34 cellular contexts compared by ENCODE assay signal in genomic region chrX:48179691-48180090, GRCh38. TPM values are rescaled to one million over a fixed set of nuclear protein-coding genes. Genes with fewer than 3 reads are reported as not detected.
"Had no signal": no experiment of that assay in that cellular context is flagged by ENCODE, and none has a peak within 500 bp of the region (broad histone marks: within the 10 kb centered on the region; RNA-seq: fewer than 3 reads in every experiment).

No MANE protein-coding gene starts in this region.

- H3K36me3 Mint-ChIP-seq: activated naive CD8-positive, alpha-beta T cell had no signal

- H3K4me3 Mint-ChIP-seq: activated CD4-positive, alpha-beta memory T cell treated with anti-CD3 and anti-CD28 coated beads, Interleukin-2, amount 10 ng/mL, durations not matched to agents 7 days and 5 days; activated CD4-positive, alpha-beta T cell treated with anti-CD3 and anti-CD28 coated beads for 36 hours; activated CD4-positive, alpha-beta T cell treated with anti-CD3 and anti-CD28 coated beads, Interleukin-2, amount 10 ng/mL, durations not matched to agents 24 days and 14 days; activated naive CD8-positive, alpha-beta T cell; activated T-cell treated with anti-CD3 and anti-CD28 coated beads, Interleukin-2, amount 50 U/mL, for 4 hours; activated T-helper 17 cell treated with anti-CD3 and anti-CD28 coated beads, Interleukin-2, amount 50 U/mL, for 72 hours had no signal

- H3K9me3 Mint-ChIP-seq: activated CD4-positive, alpha-beta memory T cell treated with anti-CD3 and anti-CD28 coated beads, Interleukin-2, amount 10 ng/mL, durations not matched to agents 7 days and 5 days; activated CD4-positive, alpha-beta T cell treated with anti-CD3 and anti-CD28 coated beads, Interleukin-2, amount 10 ng/mL, durations not matched to agents 24 days and 14 days; activated T-cell treated with anti-CD3 and anti-CD28 coated beads, Interleukin-2, amount 50 U/mL, for 4 hours; activated T-helper 17 cell treated with anti-CD3 and anti-CD28 coated beads, Interleukin-2, amount 50 U/mL, for 72 hours had no signal

- H3K4me3 ChIP-seq: cardiac muscle cell, colonic mucosa, esophagus muscularis mucosa, gastroesophageal sphincter, heart right ventricle had no signal

- H3K9me3 ChIP-seq: colonic mucosa, esophagus muscularis mucosa, gastroesophageal sphincter, heart right ventricle had no signal

- H3K27ac Mint-ChIP-seq: activated CD4-positive, alpha-beta memory T cell treated with anti-CD3 and anti-CD28 coated beads, Interleukin-2, amount 10 ng/mL, durations not matched to agents 7 days and 5 days; activated CD4-positive, alpha-beta T cell treated with anti-CD3 and anti-CD28 coated beads for 36 hours; activated CD4-positive, alpha-beta T cell treated with anti-CD3 and anti-CD28 coated beads, Interleukin-2, amount 10 ng/mL, durations not matched to agents 24 days and 14 days; activated naive CD8-positive, alpha-beta T cell; activated T-helper 17 cell treated with anti-CD3 and anti-CD28 coated beads, Interleukin-2, amount 50 U/mL, for 72 hours had no signal

- H3K27me3 Mint-ChIP-seq: activated CD4-positive, alpha-beta T cell treated with anti-CD3 and anti-CD28 coated beads for 36 hours; activated CD4-positive, alpha-beta T cell treated with anti-CD3 and anti-CD28 coated beads, Interleukin-2, amount 10 ng/mL, durations not matched to agents 24 days and 14 days; activated naive CD8-positive, alpha-beta T cell; activated T-helper 17 cell treated with anti-CD3 and anti-CD28 coated beads, Interleukin-2, amount 50 U/mL, for 72 hours had no signal

- ATAC-seq: activated CD4-positive, alpha-beta T cell treated with anti-CD3 and anti-CD28 coated beads for 36 hours; activated T-cell treated with anti-CD3 and anti-CD28 coated beads, Interleukin-2, amount 50 U/mL, for 4 hours; activated T-helper 17 cell treated with anti-CD3 and anti-CD28 coated beads, Interleukin-2, amount 50 U/mL, for 72 hours; gastroesophageal sphincter; heart right ventricle had no signal

- H3K4me1 Mint-ChIP-seq: activated CD4-positive, alpha-beta memory T cell treated with anti-CD3 and anti-CD28 coated beads, Interleukin-2, amount 10 ng/mL, durations not matched to agents 7 days and 5 days; activated CD4-positive, alpha-beta T cell treated with anti-CD3 and anti-CD28 coated beads for 36 hours; activated CD4-positive, alpha-beta T cell treated with anti-CD3 and anti-CD28 coated beads, Interleukin-2, amount 10 ng/mL, durations not matched to agents 24 days and 14 days; activated T-helper 17 cell treated with anti-CD3 and anti-CD28 coated beads, Interleukin-2, amount 50 U/mL, for 72 hours had no signal

- H3K27me3 ChIP-seq: brain microvascular endothelial cell, cardiac muscle cell, colonic mucosa, esophagus muscularis mucosa, gastroesophageal sphincter had no signal

- H3K27ac ChIP-seq: brain microvascular endothelial cell, cardiac muscle cell, colonic mucosa, esophagus muscularis mucosa, gastroesophageal sphincter, heart right ventricle had no signal

- H3K4me1 ChIP-seq: colonic mucosa, esophagus muscularis mucosa, gastroesophageal sphincter, heart right ventricle had no signal

- FAIRE-seq: endothelial cell of umbilical vein had no signal

- H3K36me3 ChIP-seq: brain microvascular endothelial cell, cardiac muscle cell, colonic mucosa, esophagus muscularis mucosa, gastroesophageal sphincter, heart right ventricle had no signal

- DNase-seq: activated CD4-positive, alpha-beta memory T cell treated with anti-CD3 and anti-CD28 coated beads, Interleukin-2, amount 10 ng/mL, durations not matched to agents 7 days and 5 days; activated CD4-positive, alpha-beta T cell treated with anti-CD3 and anti-CD28 coated beads for 36 hours; activated CD4-positive, alpha-beta T cell treated with anti-CD3 and anti-CD28 coated beads, Interleukin-2, amount 10 ng/mL, durations not matched to agents 24 days and 14 days; activated CD4-positive, CD25-positive, alpha-beta regulatory T cell; activated CD4-positive, CD25-positive, alpha-beta regulatory T cell treated with anti-CD3 and anti-CD28 coated beads, Interleukin-2, amount 50 U/mL, for 72 hours; activated CD8-positive, alpha-beta memory T cell treated with anti-CD3 and anti-CD28 coated beads, Interleukin-2, amount 50 U/mL, for 48 hours; activated effector memory CD4-positive, alpha-beta T cell treated with Interleukin-2 at 50 U/mL for 16 hours; activated gamma-delta T cell treated with Interleukin-2 at 50 U/mL for 16 hours; activated naive CD4-positive, alpha-beta T cell treated with anti-CD3 and anti-CD28 coated beads, Interleukin-2, amount 50 U/mL, for 16 hours; activated naive CD4-positive, alpha-beta T cell treated with Interleukin-2 at 50 U/mL for 16 hours; activated T-cell treated with anti-CD3 and anti-CD28 coated beads for 4 hours; activated T-cell treated with anti-CD3 and anti-CD28 coated beads, Interleukin-2, amount 50 U/mL, for 4 hours; amniotic stem cell; anterior cingulate cortex; brain microvascular endothelial cell; central memory CD4-positive, alpha-beta T cell; cerebellar nuclear complex; colonic mucosa; effector CD8-positive, alpha-beta T cell; erythroblast; foreskin melanocyte; heart right ventricle; T-helper 2 cell had no signal

RNA-seq across cellular contexts. Expression of gene SSX5, which starts 16.9 kb away (rescaled TPM):
- total RNA-seq: activated CD4-positive, alpha-beta memory T cell treated with anti-CD3 and anti-CD28 coated beads, Interleukin-2, amount 10 ng/mL, durations not matched to agents 7 days and 5 days; activated CD4-positive, alpha-beta T cell treated with anti-CD3 and anti-CD28 coated beads for 36 hours; activated CD4-positive, alpha-beta T cell treated with anti-CD3 and anti-CD28 coated beads, Interleukin-2, amount 10 ng/mL, durations not matched to agents 24 days and 14 days; activated T-cell treated with anti-CD3 and anti-CD28 coated beads, Interleukin-2, amount 50 U/mL, for 4 hours; activated T-helper 17 cell treated with anti-CD3 and anti-CD28 coated beads, Interleukin-2, amount 50 U/mL, for 72 hours; astrocyte; cardiac muscle cell; colonic mucosa; dermis microvascular lymphatic vessel endothelial cell; endothelial cell of umbilical vein; esophagus muscularis mucosa; gastroesophageal sphincter; glomerular endothelial cell; heart right ventricle; T-helper 1 cell treated with Interleukin-12 subunit alpha and Interleukin-12 subunit beta and Interleukin-4 antibody, amounts not matched to agents 30 ng/mL and 1 ng/mL, for 36 hours had no signal
- polyA plus RNA-seq: adipose tissue, cardiac muscle cell, endothelial cell of umbilical vein, heart right ventricle had no signal

RNA-seq across cellular contexts. Expression of gene SPACA5B, which starts 49.3 kb away (rescaled TPM):
- total RNA-seq: activated CD4-positive, alpha-beta memory T cell treated with anti-CD3 and anti-CD28 coated beads, Interleukin-2, amount 10 ng/mL, durations not matched to agents 7 days and 5 days; activated CD4-positive, alpha-beta T cell treated with anti-CD3 and anti-CD28 coated beads for 36 hours; activated CD4-positive, alpha-beta T cell treated with anti-CD3 and anti-CD28 coated beads, Interleukin-2, amount 10 ng/mL, durations not matched to agents 24 days and 14 days; activated T-cell treated with anti-CD3 and anti-CD28 coated beads, Interleukin-2, amount 50 U/mL, for 4 hours; activated T-helper 17 cell treated with anti-CD3 and anti-CD28 coated beads, Interleukin-2, amount 50 U/mL, for 72 hours; astrocyte; cardiac muscle cell; colonic mucosa; dermis microvascular lymphatic vessel endothelial cell; endothelial cell of umbilical vein; esophagus muscularis mucosa; gastroesophageal sphincter; glomerular endothelial cell; heart right ventricle; T-helper 1 cell treated with Interleukin-12 subunit alpha and Interleukin-12 subunit beta and Interleukin-4 antibody, amounts not matched to agents 30 ng/mL and 1 ng/mL, for 36 hours had no signal
- polyA plus RNA-seq: adipose tissue, cardiac muscle cell, endothelial cell of umbilical vein, heart right ventricle had no signal
